ENCODE assay signal across 8 cellular contexts in genomic region chr4:1683371-1683902, GRCh38. TPM values are rescaled to one million over a fixed set of nuclear protein-coding genes. Genes with fewer than 3 reads are reported as not detected.
A peak's percentile ranks its signal among the peaks of the same experiment; 100 is the strongest.
DNase-seq lines count a peak whose midpoint lies in the region; ATAC-seq and TF ChIP-seq lines count a peak whose summit lies in the region.

No MANE protein-coding gene starts in this region.

- peak in 2 of 3 experiments; percentile 74 to 83 for DNase-seq in NCI-H1417 (lab: John Stamatoyannopoulos, UW)
- no peak for DNase-seq in NCI-H1417 treated with DMSO at 0.1 percent for 48 hours (lab: John Stamatoyannopoulos, UW)
- peak; percentile 50 to 57 for DNase-seq in erythroblast (lab: John Stamatoyannopoulos, UW)
- DNase-seq in myocyte (ENCODE audit: low read depth), result peak; percentile 63
- no peak for DNase-seq in iPS-NIHi7 (ENCODE audit: extremely low spot score)

- WGBS in urinary bladder, result 2% methylated on average over 30 of the region's 30 CpGs

- H3K36me3 ChIP-seq in urinary bladder (ENCODE audit: insufficient read depth), result no peaks in the 10 kb centered on the region

- H3K4me3 ChIP-seq in WI38 (ENCODE audit: low read depth, low read length) (peak overlapping the region; percentile 61), urinary bladder (ENCODE audit: low read depth, low read length) (peak overlapping the region; percentile 46)

- peak overlapping the region; percentile 33 for H3K27ac ChIP-seq in urinary bladder (ENCODE audit: low read depth)

- no peaks in the 10 kb centered on the region for H3K4me1 ChIP-seq in urinary bladder (ENCODE audit: insufficient read depth)

- peak; percentile 9 for ATAC-seq in HG03175 (IDR thresholded peaks at IDR 0.05; ENCODE audit: unreplicated experiment)

- no peak for TF ChIP-seq CTCF in WI38 (IDR thresholded peaks at IDR 0.05; ENCODE audit: low read depth, low read length)

- TF ChIP-seq POLR2A in erythroblast (IDR thresholded peaks at IDR 0.05; ENCODE audit: low read length), result no peak

RNA-seq across cellular contexts. Expression of gene FAM53A, which starts 0.7 kb away (rescaled TPM):
- total RNA-seq in myocyte (10.9 and 26.7 TPM in 2 replicates), urinary bladder (0.63 TPM)
- polyA plus RNA-seq in myocyte (2012), result 3.8 TPM
- 2.9 TPM for polyA plus RNA-seq in urinary bladder

RNA-seq across cellular contexts. Expression of gene SLBP, which starts 28.7 kb away (rescaled TPM):
- total RNA-seq in myocyte (63.4 and 76.9 TPM in 2 replicates), urinary bladder (32.3 TPM)
- 32.1 TPM for polyA plus RNA-seq in myocyte (2012)
- polyA plus RNA-seq in urinary bladder, result 41.0 TPM

RNA-seq across cellular contexts. Expression of gene TMEM129, which starts 37.7 kb away (rescaled TPM):
- total RNA-seq in myocyte (91.1 and 121 TPM in 2 replicates), urinary bladder (18.5 TPM)
- polyA plus RNA-seq in myocyte (2012), result 55.1 TPM
- polyA plus RNA-seq in urinary bladder, result 64.8 TPM

RNA-seq across cellular contexts. Expression of gene TACC3, which starts 37.9 kb away (rescaled TPM):
- total RNA-seq in myocyte (1.2 and 3.9 TPM in 2 replicates), urinary bladder (8.9 TPM)
- 4.0 TPM for polyA plus RNA-seq in myocyte (2012)
- polyA plus RNA-seq in urinary bladder, result 5.5 TPM

Comparison
In these comparisons a context has a peak if more than half of its experiments do, and no peak if none do; other contexts are left out.
1. DNase-seq: peak in NCI-H1417 (2 of 3), erythroblast (2 of 2) and myocyte (single experiment); none in NCI-H1417 treated with DMSO at 0.1 percent for 48 hours (single experiment) and iPS-NIHi7 (single experiment).